ENCODE assay signal across 19 cellular contexts in genomic region chr7:157862731-157863130, GRCh38.
DNase-seq lines count a peak whose midpoint lies in the region; ATAC-seq and TF ChIP-seq lines count a peak whose summit lies in the region.
"Had no signal": no experiment of that assay in that cellular context is flagged by ENCODE, and none has a peak within 500 bp of the region (broad histone marks: within the 10 kb centered on the region; RNA-seq: fewer than 3 reads in every experiment).

No MANE protein-coding gene starts in this region.

- H3K4me3 Mint-ChIP-seq in nephron progenitor cell, result no peak overlapping the region
- H3K4me3 Mint-ChIP-seq: B cell; CD4-positive, alpha-beta T cell; CD8-positive, alpha-beta T cell had no signal

- TF ChIP-seq POLR2A in heart left ventricle (IDR thresholded peaks at IDR 0.05), result no peak

- ATAC-seq in Right ventricle myocardium superior (ENCODE audit: poor library complexity), result no peak
- ATAC-seq in heart left ventricle, result no peak
- peak; percentile 46 for ATAC-seq in omental fat pad (ENCODE audit: low FRiP score)
- ATAC-seq in GM18498 (IDR thresholded peaks at IDR 0.05; ENCODE audit: unreplicated experiment), result no peak
- ATAC-seq: CD8-positive, alpha-beta T cell had no signal

- no peak overlapping the region for H3K4me3 ChIP-seq in heart left ventricle
- H3K4me3 ChIP-seq: A549; BLaER1 treated with 17β-estradiol and CSF1 and Interleukin-3, amounts not matched to agents 10 nM and 100 nM had no signal

- H3K4me1 Mint-ChIP-seq in nephron progenitor cell, result peaks cover 15% of the 10 kb centered on the region
- H3K4me1 Mint-ChIP-seq: B cell had no signal

- no peaks in the 10 kb centered on the region for H3K9me3 ChIP-seq in heart left ventricle
- H3K9me3 ChIP-seq: A549, Caco-2 had no signal

- peak overlapping the region; percentile 49 for H3K27ac Mint-ChIP-seq in nephron progenitor cell
- H3K27ac Mint-ChIP-seq: B cell; CD4-positive, alpha-beta T cell; CD8-positive, alpha-beta T cell had no signal

- no peaks in the 10 kb centered on the region for H3K36me3 ChIP-seq in heart left ventricle

- H3K36me3 Mint-ChIP-seq in nephron progenitor cell (ENCODE audit: low read depth), result no peaks in the 10 kb centered on the region
- H3K36me3 Mint-ChIP-seq: CD8-positive, alpha-beta T cell had no signal

- H3K27me3 Mint-ChIP-seq in nephron progenitor cell (ENCODE audit: low read depth, poor library complexity), result peaks cover 18% of the 10 kb centered on the region
- H3K27me3 Mint-ChIP-seq: B cell; CD4-positive, alpha-beta T cell had no signal

- peaks cover 9% of the 10 kb centered on the region for H3K9me3 Mint-ChIP-seq in nephron progenitor cell
- H3K9me3 Mint-ChIP-seq: CD4-positive, alpha-beta T cell; CD8-positive, alpha-beta T cell had no signal

- 69 to 74% (median 72%) methylated on average over 25 of the region's 25 CpGs for WGBS in heart left ventricle, 4 donors

- intact Hi-C loops in Right ventricle myocardium superior (cut with DNase I) (no loop called here), heart left ventricle (cut with DNase I) (no loop called here)

- TF ChIP-seq CTCF in heart left ventricle (IDR thresholded peaks at IDR 0.05) (no peak), nephron progenitor cell (IDR thresholded peaks at IDR 0.05) (no peak), omental fat pad (IDR thresholded peaks at IDR 0.05) (no peak)

- H3K27me3 ChIP-seq in heart left ventricle, result no peaks in the 10 kb centered on the region
- H3K27me3 ChIP-seq: BLaER1 treated with 17β-estradiol and CSF1 and Interleukin-3, amounts not matched to agents 10 nM and 100 nM had no signal

- H3K4me1 ChIP-seq in heart left ventricle, result no peaks in the 10 kb centered on the region
- H3K4me1 ChIP-seq: A549, Caco-2 had no signal

- peak; percentile 40 for DNase-seq in Right ventricle myocardium superior
- DNase-seq in heart left ventricle, result no peak
- DNase-seq in nephron progenitor cell, result no peak
- DNase-seq in omental fat pad (ENCODE audit: low spot score), result no peak
- DNase-seq in substantia nigra (lab: John Stamatoyannopoulos, UW), result no peak
- DNase-seq in activated gamma-delta T cell (lab: John Stamatoyannopoulos, UW), result no peak
- DNase-seq: AML-193; Caco-2; Calu3; CD4-positive, alpha-beta T cell; CD8-positive, alpha-beta T cell; DMS79 treated with DMSO at 0.1 percent for 48 hours; GF-D8 had no signal

- H3K27ac ChIP-seq in heart left ventricle, result no peak overlapping the region
- no peak overlapping the region for H3K27ac ChIP-seq in substantia nigra (ENCODE audit: low read depth, low read length, poor library complexity, severe bottlenecking)
- H3K27ac ChIP-seq: 22Rv1; A549; BLaER1 treated with 17β-estradiol and CSF1 and Interleukin-3, amounts not matched to agents 10 nM and 100 nM; C4-2B had no signal
